ENCODE assay signal across 24 cellular contexts in genomic region chr15:87871130-87871737, GRCh38.
DNase-seq lines count a peak whose midpoint lies in the region; ATAC-seq and TF ChIP-seq lines count a peak whose summit lies in the region.
"Had no signal": no experiment of that assay in that cellular context is flagged by ENCODE, and none has a peak within 500 bp of the region (broad histone marks: within the 10 kb centered on the region; RNA-seq: fewer than 3 reads in every experiment).

No MANE protein-coding gene starts in this region.

- H3K4me3 ChIP-seq in ACC112 (ENCODE audit: low read depth, low read length) (peak overlapping the region; percentile 27; the same call in 1 of the 2 replicates), SJSA1 (no peak overlapping the region), fibroblast of pulmonary artery (replicated peaks; ENCODE audit: low read depth, low read length) (no peak overlapping the region), PC-3 (ENCODE audit: low read length) (no peak overlapping the region)
- H3K4me3 ChIP-seq: dorsolateral prefrontal cortex, heart right ventricle, left ventricle myocardium inferior, SJCRH30, skin epidermis, upper lobe of right lung had no signal

- H3K4me1 ChIP-seq in ACC112 (ENCODE audit: control insufficient read depth, insufficient read depth, low read length, unreplicated experiment): peaks cover 24% of the 10 kb centered on the region
- H3K4me1 ChIP-seq in SJSA1 (replicated peaks): peaks cover 37% of the 10 kb centered on the region
- no peaks in the 10 kb centered on the region for H3K4me1 ChIP-seq in PC-3 (ENCODE audit: insufficient read depth, low read length)
- H3K4me1 ChIP-seq: left ventricle myocardium inferior, upper lobe of right lung had no signal

- no peak overlapping the region for H3K9ac ChIP-seq in PC-3 (ENCODE audit: low read length)

- CTCF ChIA-PET in PC-3 (lab: Charles Lee): no interaction called here

- no peaks in the 10 kb centered on the region for H3F3A ChIP-seq in PC-3 (ENCODE audit: low read length, unreplicated experiment)

- BruUV-seq in PC-3 (replicated peaks; lab: Mats Ljungman, UMichigan): no TSS peak

- H3K9me2 ChIP-seq in PC-3 (replicated peaks; ENCODE audit: low read length): no peaks in the 10 kb centered on the region

- H3K4me2 ChIP-seq in PC-3 (ENCODE audit: low read length): no peak overlapping the region

- ATAC-seq in GM18868 (IDR thresholded peaks at IDR 0.05; ENCODE audit: unreplicated experiment): no peak
- ATAC-seq in PC-3: no peak
- ATAC-seq: activated T-cell treated with anti-CD3 and anti-CD28 coated beads, Interleukin-2, amount 50 U/mL, for 72 hours; heart right ventricle; naive thymus-derived CD4-positive, alpha-beta T cell; Panc1; upper lobe of right lung had no signal

- H3K9me3 ChIP-seq in SJSA1 (replicated peaks): no peaks in the 10 kb centered on the region
- 0 out of 2 replicates have a peak, but pooled peaks cover 4% of the 10 kb centered on the region for H3K9me3 ChIP-seq in PC-3 (ENCODE audit: low read length)
- H3K9me3 ChIP-seq: heart right ventricle, left ventricle myocardium inferior, SJCRH30, upper lobe of right lung had no signal

- TF ChIP-seq CTCF in fibroblast of pulmonary artery (IDR thresholded peaks at IDR 0.05; ENCODE audit: low read length, missing control alignments) (no peak), PC-3 (conservative IDR thresholded peaks at IDR 0.05; ENCODE audit: low read depth, low read length) (no peak)

- H4K20me1 ChIP-seq in PC-3 (ENCODE audit: low read length): no peaks in the 10 kb centered on the region

- H3K27me3 ChIP-seq in ACC112 (ENCODE audit: insufficient read depth, low read length) (no peaks in the 10 kb centered on the region), SJSA1 (replicated peaks) (no peaks in the 10 kb centered on the region), PC-3 (ENCODE audit: low read length) (no peaks in the 10 kb centered on the region)
- H3K27me3 ChIP-seq: dorsolateral prefrontal cortex, heart right ventricle, SJCRH30, upper lobe of right lung had no signal

- H3K27ac ChIP-seq in ACC112 (ENCODE audit: low read depth, low read length) (peak overlapping the region; percentile 91), SJSA1 (peak overlapping the region; percentile 36), PC-3 (ENCODE audit: low read length) (no peak overlapping the region)
- H3K27ac ChIP-seq: C4-2B, dorsolateral prefrontal cortex, heart right ventricle, left ventricle myocardium inferior, SJCRH30, skin epidermis, upper lobe of right lung had no signal

- H3K79me2 ChIP-seq in ACC112 (ENCODE audit: control insufficient read depth, insufficient read depth, low read length, unreplicated experiment) (no peaks in the 10 kb centered on the region), PC-3 (ENCODE audit: low read length) (no peaks in the 10 kb centered on the region)

- H3K36me3 ChIP-seq in ACC112 (ENCODE audit: insufficient read depth, low read length) (no peaks in the 10 kb centered on the region), SJSA1 (no peaks in the 10 kb centered on the region), PC-3 (ENCODE audit: low read depth, low read length) (no peaks in the 10 kb centered on the region)
- H3K36me3 ChIP-seq: heart right ventricle, left ventricle myocardium inferior, SJCRH30, upper lobe of right lung had no signal

- H2AFZ ChIP-seq in ACC112 (ENCODE audit: low read length, unreplicated experiment) (peak overlapping the region; percentile 50), PC-3 (ENCODE audit: low read length) (no peak overlapping the region)

- peak; percentile 66 for DNase-seq in GM04504 (ENCODE audit: low read depth)
- DNase-seq in SJSA1 (ENCODE audit: low read depth in 1 of 2, low spot score in 2 of 2): peak in 1 of 2 experiments; percentile 26
- DNase-seq in fibroblast of pulmonary artery (ENCODE audit: low read depth): peak; percentile 29
- DNase-seq in NCI-H2171 treated with DMSO at 0.1 percent for 48 hours (lab: John Stamatoyannopoulos, UW): no peak
- DNase-seq in PC-3: no peak
- DNase-seq in iPS-NIHi11 (ENCODE audit: low spot score): no peak
- DNase-seq: ACHN; activated CD4-positive, alpha-beta T cell treated with anti-CD3 and anti-CD28 coated beads for 48 hours; activated T-cell treated with anti-CD3 and anti-CD28 coated beads, Interleukin-2, amount 50 U/mL, for 72 hours; dorsolateral prefrontal cortex; foreskin fibroblast; heart right ventricle; left ventricle myocardium inferior; naive thymus-derived CD4-positive, alpha-beta T cell; NCI-H1694; NCI-H526; occipital lobe; SJCRH30; upper lobe of right lung had no signal

- intact Hi-C loops in PC-3 (cut with micrococcal nuclease): no loop called here

- POLR2A ChIA-PET in PC-3 (lab: Charles Lee; ENCODE audit: unreplicated experiment): no interaction called here

Comparison
In these comparisons a context has a peak if more than half of its experiments do, and no peak if none do; other contexts are left out.
1. DNase-seq: peak in GM04504 (single experiment) and fibroblast of pulmonary artery (single experiment); none in NCI-H2171 treated with DMSO at 0.1 percent for 48 hours (single experiment), PC-3 (single experiment) and iPS-NIHi11 (single experiment).